ENCODE assay signal across 18 cellular contexts in genomic region chr1:21836729-21837128, GRCh38. TPM values are rescaled to one million over a fixed set of nuclear protein-coding genes. Genes with fewer than 3 reads are reported as not detected.
DNase-seq lines count a peak whose midpoint lies in the region; ATAC-seq lines count a peak whose summit lies in the region.
"Had no signal": no experiment of that assay in that cellular context is flagged by ENCODE, and none has a peak within 500 bp of the region (broad histone marks: within the 10 kb centered on the region; RNA-seq: fewer than 3 reads in every experiment).

No MANE protein-coding gene starts in this region.

- H3K9me3 ChIP-seq in trophoblast cell (ENCODE audit: insufficient read depth, low read depth, low read length): peaks cover 20% of the 10 kb centered on the region
- H3K9me3 ChIP-seq: Caco-2 had no signal

- no peak overlapping the region for H2AK5ac ChIP-seq in trophoblast cell (ENCODE audit: low read length)

- ATAC-seq in Right ventricle myocardium superior (ENCODE audit: poor library complexity): no peak
- no peak for ATAC-seq in left ventricle myocardium superior
- ATAC-seq in left lobe of liver: no peak
- ATAC-seq in HG02571 (IDR thresholded peaks at IDR 0.05; ENCODE audit: unreplicated experiment): no peak
- ATAC-seq: CD8-positive, alpha-beta T cell had no signal

- H3K4me2 ChIP-seq in trophoblast cell (ENCODE audit: low read length): no peak overlapping the region
- H3K4me2 ChIP-seq: BLaER1 had no signal

- WGBS in trophoblast cell (ENCODE audit: extremely low coverage, insufficient coverage, insufficient read length): no CpG with 5 or more reads among the region's 13 CpGs

- no peak overlapping the region for H3K4ac ChIP-seq in trophoblast cell (ENCODE audit: low read depth, low read length)

- no peak overlapping the region for H3K4me3 ChIP-seq in trophoblast cell (ENCODE audit: low read depth, low read length)
- H3K4me3 ChIP-seq: BLaER1, GM23248 had no signal

- H3K4me1 ChIP-seq in trophoblast cell (ENCODE audit: control insufficient read depth in 1 of 2, insufficient read depth in 2 of 2, low read length in 2 of 2): no peaks in the 10 kb centered on the region
- H3K4me1 ChIP-seq: BLaER1, Caco-2 had no signal

- no peaks in the 10 kb centered on the region for H3K79me2 ChIP-seq in trophoblast cell (ENCODE audit: control insufficient read depth, insufficient read depth, low read length, poor library complexity)

- no peak overlapping the region for H3K27ac ChIP-seq in trophoblast cell (ENCODE audit: low read depth, low read length)
- H3K27ac ChIP-seq: 22Rv1, BLaER1, C4-2B, GM23248 had no signal

- intact Hi-C loops in Right ventricle myocardium superior (cut with DNase I): no loop called here
- intact Hi-C loops in left ventricle myocardium superior (cut with micrococcal nuclease): no loop called here

- H2BK5ac ChIP-seq in trophoblast cell (ENCODE audit: low read depth, low read length, poor library complexity): no peak overlapping the region

- H2AFZ ChIP-seq in trophoblast cell (ENCODE audit: insufficient read depth, low read length, poor library complexity): no peak overlapping the region
- H2AFZ ChIP-seq: GM23248 had no signal

- no peak overlapping the region for H4K91ac ChIP-seq in trophoblast cell (ENCODE audit: low read depth, low read length)

- no peak overlapping the region for H2BK12ac ChIP-seq in trophoblast cell (ENCODE audit: low read length)

- H3K79me1 ChIP-seq in trophoblast cell (ENCODE audit: low read length): no peaks in the 10 kb centered on the region

- no peak overlapping the region for H4K12ac ChIP-seq in trophoblast cell (ENCODE audit: low read depth, low read length)

- DNase-seq in Right ventricle myocardium superior (peak; percentile 43), left ventricle myocardium superior (no peak), left lobe of liver (ENCODE audit: low spot score) (peak; percentile 42), trophoblast cell (no peak), SW480 (ENCODE audit: low spot score) (no peak)
- DNase-seq in stimulated activated CD4-positive, alpha-beta T cell treated with anti-CD3 and anti-CD28 coated beads, Interleukin-12 subunit alpha, Interleukin-12 subunit beta, amount 100 ng/mL, for 4 hours: no peak
- DNase-seq: Caco-2; CD4-positive, CD25-positive, alpha-beta regulatory T cell; CD8-positive, alpha-beta T cell; DMS153; DND-41; GM23248; H7; HCEC 1CT had no signal

- H3K14ac ChIP-seq in trophoblast cell (ENCODE audit: low read length): no peak overlapping the region

- H3K18ac ChIP-seq in trophoblast cell (ENCODE audit: low read length): no peak overlapping the region

- H3K9ac ChIP-seq in trophoblast cell (ENCODE audit: low read length): peak overlapping the region; percentile 50
- H3K9ac ChIP-seq: BLaER1, GM23248 had no signal

- H4K8ac ChIP-seq in trophoblast cell (ENCODE audit: low read depth, low read length): no peak overlapping the region

- H2BK120ac ChIP-seq in trophoblast cell (ENCODE audit: insufficient read depth, low read length, poor library complexity): no peak overlapping the region

- no peak overlapping the region for H3K23ac ChIP-seq in trophoblast cell (ENCODE audit: low read length)

- H3K27me3 ChIP-seq in trophoblast cell (ENCODE audit: insufficient read depth, low read length): no peaks in the 10 kb centered on the region
- H3K27me3 ChIP-seq: BLaER1 had no signal

- H3K36me3 ChIP-seq in trophoblast cell (ENCODE audit: control insufficient read depth in 1 of 2, insufficient read depth in 2 of 2, low read length in 2 of 2): peaks cover 92% of the 10 kb centered on the region in 2 experiments

RNA-seq across cellular contexts. Expression of gene LDLRAD2, which starts 24.7 kb away (rescaled TPM):
- not detected for total RNA-seq in Right ventricle myocardium superior
- total RNA-seq in left ventricle myocardium superior: 0.20 TPM
- total RNA-seq in left lobe of liver: not detected
- 0.08 and 0.10 TPM in 2 replicates for polyA plus RNA-seq in trophoblast cell (2013)
- total RNA-seq: Caco-2; CD8-positive, alpha-beta T cell; GM23248 had no signal
- polyA plus RNA-seq: CD4-positive, CD25-positive, alpha-beta regulatory T cell had no signal

RNA-seq across cellular contexts. Expression of gene USP48, which starts 53.8 kb away (rescaled TPM):
- total RNA-seq in Right ventricle myocardium superior: 41.8 TPM
- total RNA-seq in left ventricle myocardium superior: 40.3 TPM
- total RNA-seq in left lobe of liver: 22.7 TPM
- polyA plus RNA-seq in trophoblast cell (2013): 37.7 and 38.4 TPM in 2 replicates

Comparison
In these comparisons a context has a peak if more than half of its experiments do, and no peak if none do; other contexts are left out.
1. DNase-seq: peak in Right ventricle myocardium superior (single experiment) and left lobe of liver (single experiment); none in left ventricle myocardium superior (single experiment), trophoblast cell (0 of 2), stimulated activated CD4-positive, alpha-beta T cell treated with anti-CD3 and anti-CD28 coated beads, Interleukin-12 subunit alpha, Interleukin-12 subunit beta, amount 100 ng/mL, for 4 hours (single experiment) and SW480 (single experiment).